In the genomic region with DNA sequence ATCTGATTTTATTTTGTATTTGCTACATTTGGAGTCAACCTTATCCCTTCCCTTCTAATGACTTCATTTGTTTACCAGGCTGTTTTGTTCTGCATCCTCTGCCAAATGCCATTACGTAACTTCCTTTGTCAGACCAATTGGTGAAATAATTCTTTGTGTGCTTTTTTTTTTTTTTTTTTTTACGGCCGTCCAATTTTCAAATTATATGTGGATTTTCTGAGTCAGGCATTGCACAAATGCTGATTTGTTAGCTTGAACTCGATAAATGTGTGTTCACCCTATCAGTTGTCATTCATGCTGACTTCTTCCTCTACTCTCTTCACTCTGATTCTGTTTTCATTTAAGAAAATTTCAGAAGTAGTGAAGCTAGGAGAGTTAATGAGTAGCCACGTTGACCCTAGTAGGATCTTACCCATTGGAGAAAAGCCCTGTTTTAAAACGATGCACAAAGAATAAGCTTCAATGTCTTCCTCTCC, we compare ENCODE assay signal across 9 cellular contexts.
A peak's percentile ranks its signal among the peaks of the same experiment; 100 is the strongest.
DNase-seq lines count a peak whose midpoint lies in the region; ATAC-seq lines count a peak whose summit lies in the region.
"Had no signal": no experiment of that assay in that cellular context is flagged by ENCODE, and none has a peak within 500 bp of the region (broad histone marks: within the 10 kb centered on the region; RNA-seq: fewer than 3 reads in every experiment).

No MANE protein-coding gene starts in this region.

- DNase-seq in HuH-7 (ENCODE audit: low spot score): peak; percentile 9
- DNase-seq in cerebellar cortex (ENCODE audit: low spot score): peak; percentile 79
- peak; percentile 17 to 92 for DNase-seq in hippocampal formation (lab: John Stamatoyannopoulos, UW)
- DNase-seq in substantia nigra (lab: John Stamatoyannopoulos, UW): peak in 15 of 49 donors; percentile 1 to 53 (median 13)
- DNase-seq in effector CD4-positive, alpha-beta T cell: no peak
- DNase-seq: NCI-H1417 treated with DMSO at 0.1 percent for 48 hours had no signal

- peak overlapping the region; percentile 89 for H3K27ac ChIP-seq in substantia nigra (ENCODE audit: low read depth, low read length, poor library complexity, severe bottlenecking)

- ATAC-seq in GM21825 (IDR thresholded peaks at IDR 0.05; ENCODE audit: unreplicated experiment) (no peak), HG02870 (IDR thresholded peaks at IDR 0.05; ENCODE audit: unreplicated experiment) (no peak)
- ATAC-seq: esophagus mucosa had no signal
